Comparison of ENCODE assay signal across 9 cellular contexts in genomic region chr1:173859547-173859946, GRCh38. TPM values are rescaled to one million over a fixed set of nuclear protein-coding genes. Genes with fewer than 3 reads are reported as not detected.
DNase-seq lines count a peak whose midpoint lies in the region; ATAC-seq, FAIRE-seq and TF ChIP-seq lines count a peak whose summit lies in the region.
"Not testable (repeated sequence)": the region's sequence is repeated elsewhere in the genome, so short reads cannot be mapped to it uniquely, and the experiment has no call there.
"Had no signal": no experiment of that assay in that cellular context is flagged by ENCODE, and none has a peak within 500 bp of the region (broad histone marks: within the 10 kb centered on the region; RNA-seq: fewer than 3 reads in every experiment).

No MANE protein-coding gene starts in this region.

- intact Hi-C loops in K562 (cut with micrococcal nuclease): not testable (repeated sequence)

- not testable (repeated sequence) for H2BK20ac ChIP-seq in H1 (ENCODE audit: low read length)

- H3K9ac ChIP-seq in K562 (ENCODE audit: insufficient read depth in 1 of 2, low read depth in 2 of 2, low read length in 2 of 2); H1 (replicated peaks in 1 of 4; ENCODE audit: extremely low read depth in 1 of 4, low read depth in 3 of 4, low read length in 3 of 4): not testable (repeated sequence)

- FAIRE-seq in K562 (lab: Jason Lieb, UNC); H1 (lab: Jason Lieb, UNC): not testable (repeated sequence)

- not testable (repeated sequence) for H3K4me3 ChIP-seq in K562; H1 (ENCODE audit: extremely low read depth in 1 of 4, insufficient read depth in 2 of 4, low read depth in 3 of 4, low read length in 4 of 4)

- TF ChIP-seq POLR2A in K562 (conservative IDR thresholded peaks at IDR 0.05) (peak; percentile 73), H1 (IDR thresholded peaks at IDR 0.05; ENCODE audit: control extremely low read depth in 1 of 2, low read depth in 2 of 2, low read length in 2 of 2) (peak in 1 of 2 experiments; percentile 24; a peak in 1 of 3 replicates), erythroblast (IDR thresholded peaks at IDR 0.05; ENCODE audit: low read length) (peak; percentile 4)

- not testable (repeated sequence) for TF ChIP-seq RAD21 in K562 (CRISPR knock-in tag; conservative IDR thresholded peaks at IDR 0.05 in 1 of 2, IDR thresholded peaks at IDR 0.05 in 1 of 2); H1 (IDR thresholded peaks at IDR 0.05 in 1 of 2, conservative IDR thresholded peaks at IDR 0.05 in 1 of 2; ENCODE audit: low read depth in 2 of 2, low read length in 2 of 2)

- H3K23ac ChIP-seq in H1 (ENCODE audit: insufficient read length): not testable (repeated sequence)

- not testable (repeated sequence) for H2AFZ ChIP-seq in K562 (ENCODE audit: low read depth, low read length); H1 (ENCODE audit: low read length)

- H2BK12ac ChIP-seq in H1 (ENCODE audit: low read depth, low read length): not testable (repeated sequence)

- not testable (repeated sequence) for H3K27ac ChIP-seq in K562 (ENCODE audit: extremely low read depth, low read depth, low read length); H1 (ENCODE audit: low read depth, low read length)

- H3K4ac ChIP-seq in H1 (replicated peaks; ENCODE audit: insufficient read length, low read depth, low read length): not testable (repeated sequence)

- H3K4me2 ChIP-seq in K562 (ENCODE audit: insufficient read depth, low read length); H1 (ENCODE audit: insufficient read depth in 1 of 2, low read depth in 2 of 2, low read length in 2 of 2): not testable (repeated sequence)

- CTCF ChIA-PET in HEK293T (lab: Yijun Ruan, JAX); WTC11 (lab: Charles Lee); K562 (lab: Yijun Ruan, JAX; ENCODE audit: low intra/inter-chr PET ratio): not testable (repeated sequence)
- CTCF ChIA-PET in H1 (lab: Charles Lee; ENCODE audit: partially characterized antibody): interaction anchor here (0.9 kb wide), 1 partner anchor 47 kb away, joined by 6 read pairs; no protein-coding TSS in a partner anchor

- H3K79me1 ChIP-seq in H1 (ENCODE audit: low read depth, low read length): not testable (repeated sequence)

- not testable (repeated sequence) for BruUV-seq in K562 (replicated peaks; lab: Mats Ljungman, UMichigan)

- peaks cover 21% of the 10 kb centered on the region for H3K4me1 Mint-ChIP-seq in WTC11
- H3K4me1 Mint-ChIP-seq in stimulated activated naive B cell treated with anti-CD40 and anti-IgM and Interleukin-4, amounts not matched to agents 10 μg/mL and 1 μg/mL and 100 μg/mL, for 72 hours: not testable (repeated sequence)

- H3K18ac ChIP-seq in H1 (ENCODE audit: extremely low read depth, low read length): not testable (repeated sequence)

- not testable (repeated sequence) for H2BK15ac ChIP-seq in H1 (ENCODE audit: low read length)

- peaks cover 52% of the 10 kb centered on the region for H3K36me3 Mint-ChIP-seq in WTC11
- peaks cover 24 to 56% of the 10 kb centered on the region in 2 donors for H3K36me3 Mint-ChIP-seq in stimulated activated naive B cell treated with anti-CD40 and anti-IgM and Interleukin-4, amounts not matched to agents 10 μg/mL and 1 μg/mL and 100 μg/mL, for 72 hours

- not testable (repeated sequence) for TF ChIP-seq EP300 in K562 (IDR thresholded peaks at IDR 0.05; ENCODE audit: low read length); H1 (IDR thresholded peaks at IDR 0.05; ENCODE audit: borderline replicate concordance in 1 of 2, low read depth in 2 of 2, low read length in 2 of 2)

- not testable (repeated sequence) for ATAC-seq in WTC11; K562; stimulated activated naive B cell treated with anti-CD40 and anti-IgM and Interleukin-4, amounts not matched to agents 10 μg/mL and 1 μg/mL and 100 μg/mL, for 72 hours (replicated peaks)

- H3K9me3 ChIP-seq in K562 (replicated peaks; ENCODE audit: control insufficient read depth, insufficient read depth, low read depth, low read length); H1 (ENCODE audit: insufficient read depth in 2 of 2, low read depth in 1 of 2, low read length in 1 of 2): not testable (repeated sequence)

- peaks cover 13% of the 10 kb centered on the region for H3K79me2 ChIP-seq in K562 (ENCODE audit: control insufficient read depth, insufficient read depth, low read length)
- not testable (repeated sequence) for H3K79me2 ChIP-seq in H1 (ENCODE audit: control insufficient read depth in 1 of 2, insufficient read depth in 2 of 2, low read length in 2 of 2)

- not testable (repeated sequence) for H3K27me3 Mint-ChIP-seq in WTC11 (ENCODE audit: low read depth); stimulated activated naive B cell treated with anti-CD40 and anti-IgM and Interleukin-4, amounts not matched to agents 10 μg/mL and 1 μg/mL and 100 μg/mL, for 72 hours

- not testable (repeated sequence) for H2BK120ac ChIP-seq in H1 (replicated peaks; ENCODE audit: low read depth, low read length)

- not testable (repeated sequence) for H4K91ac ChIP-seq in H1 (replicated peaks; ENCODE audit: insufficient read length, low read length)

- not testable (repeated sequence) for H3K27ac Mint-ChIP-seq in WTC11
- H3K27ac Mint-ChIP-seq in stimulated activated naive B cell treated with anti-CD40 and anti-IgM and Interleukin-4, amounts not matched to agents 10 μg/mL and 1 μg/mL and 100 μg/mL, for 72 hours: peak overlapping the region; percentile 51

- in situ Hi-C loops in K562 (cut with MboI): not testable (repeated sequence)

- not testable (repeated sequence) for H4K8ac ChIP-seq in H1 (ENCODE audit: extremely low read depth, insufficient read depth, low read length)

- peaks cover 70% of the 10 kb centered on the region for H3K36me3 ChIP-seq in K562 (ENCODE audit: control insufficient read depth, insufficient read depth, low read length)
- H3K36me3 ChIP-seq in H1 (ENCODE audit: control insufficient read depth in 2 of 4, insufficient read depth in 4 of 4, low read length in 3 of 4): peaks cover 14 to 59% (median 38%) of the 10 kb centered on the region in 4 experiments

- H2AK5ac ChIP-seq in H1 (ENCODE audit: low read depth, low read length): not testable (repeated sequence)

- POLR2A ChIA-PET in HEK293T (lab: Yijun Ruan, JAX): interaction anchor here (0.8 kb wide), 1 partner anchor 430 kb away, joined by 3 read pairs; no protein-coding TSS in a partner anchor
- POLR2A ChIA-PET in WTC11 (lab: Charles Lee): interaction anchor here (1.6 kb wide), 1 partner anchor 9 kb away, joined by 7 read pairs; the partner anchor contains the start of gene ZBTB37
- POLR2A ChIA-PET in K562 (lab: Yijun Ruan, JAX): interaction anchor here (1.1 to 9.7 kb wide), 6 partner anchors 6 to 35 kb away, joined by 4 to 183 read pairs (median 17); partner anchors contain the start of genes CENPL, DARS2, GAS5 and ZBTB37
- POLR2A ChIA-PET in H1 (lab: Charles Lee; ENCODE audit: partially characterized antibody): interaction anchor here (0.8 to 13.3 kb wide), 9 partner anchors 9 to 391 kb away, joined by 3 to 475 read pairs (median 8); partner anchors contain the start of genes CENPL, DARS2 and ZBTB37

- not testable (repeated sequence) for TF ChIP-seq CTCF in WTC11 (IDR thresholded peaks at IDR 0.05); K562 (IDR thresholded peaks at IDR 0.05 in 2 of 3, conservative IDR thresholded peaks at IDR 0.05 in 1 of 3; ENCODE audit: insufficient read depth in 2 of 3, low read depth in 1 of 3, low read length in 3 of 3); H1 (IDR thresholded peaks at IDR 0.05; ENCODE audit: control extremely low read depth in 1 of 3, insufficient read depth in 1 of 3, low read depth in 1 of 3, low read length in 3 of 3)

- not testable (repeated sequence) for H3K56ac ChIP-seq in H1 (replicated peaks; ENCODE audit: insufficient read length, low read depth, low read length)

- not testable (repeated sequence) for DNase-seq in HEK293T (ENCODE audit: extremely low spot score); WTC11 (ENCODE audit: low spot score); K562 (ENCODE audit: extremely low read depth in 1 of 4, low spot score in 3 of 4); H1 (ENCODE audit: low read depth in 1 of 2, low spot score in 2 of 2); erythroblast (lab: John Stamatoyannopoulos, UW); stimulated activated naive B cell treated with anti-CD40 and anti-IgM and Interleukin-4, amounts not matched to agents 10 μg/mL and 1 μg/mL and 100 μg/mL, for 72 hours

- not testable (repeated sequence) for H3K9me3 Mint-ChIP-seq in WTC11; stimulated activated naive B cell treated with anti-CD40 and anti-IgM and Interleukin-4, amounts not matched to agents 10 μg/mL and 1 μg/mL and 100 μg/mL, for 72 hours

- H3K23me2 ChIP-seq in H1 (ENCODE audit: low read depth, low read length): not testable (repeated sequence)

- not testable (repeated sequence) for H3K27me3 ChIP-seq in K562 (ENCODE audit: control insufficient read depth in 2 of 2, insufficient read depth in 2 of 2, low read length in 2 of 2); H1 (replicated peaks in 1 of 4; ENCODE audit: control insufficient read depth in 3 of 4, extremely low read depth in 1 of 4, insufficient read depth in 3 of 4, low read length in 3 of 4)

- not testable (repeated sequence) for H3K4me3 Mint-ChIP-seq in WTC11; stimulated activated naive B cell treated with anti-CD40 and anti-IgM and Interleukin-4, amounts not matched to agents 10 μg/mL and 1 μg/mL and 100 μg/mL, for 72 hours

- H3K9me1 ChIP-seq in K562 (ENCODE audit: control insufficient read depth, insufficient read depth, low read length): not testable (repeated sequence)

- H2BK5ac ChIP-seq in H1 (ENCODE audit: low read depth, low read length): not testable (repeated sequence)

- not testable (repeated sequence) for H3K4me1 ChIP-seq in K562 (replicated peaks in 1 of 2; ENCODE audit: control insufficient read depth in 2 of 2, insufficient read depth in 2 of 2, low read length in 2 of 2); H1 (replicated peaks in 1 of 4; ENCODE audit: control insufficient read depth in 3 of 4, insufficient read depth in 4 of 4, low read length in 3 of 4)

- 85% methylated on average over 5 of the region's 5 CpGs for WGBS in K562 (ENCODE audit: insufficient coverage, low coverage, missing lambda C conversion rate)
- whole genome bisulfite sequencing in H1 (ENCODE audit: extremely low coverage in 1 of 2, insufficient coverage in 1 of 2, insufficient read length in 1 of 2, insufficient replicate concordance in 2 of 2, low coverage in 1 of 2, low lambda C conversion rate in 2 of 2, missing lambda C conversion rate in 1 of 2), 2 experiments: 95% methylated on average over 5 of the region's 5 CpGs; no CpG with 5 or more reads in 1 of the 2 experiments

- not testable (repeated sequence) for H3K14ac ChIP-seq in H1 (ENCODE audit: insufficient read length)

- H4K5ac ChIP-seq in H1 (ENCODE audit: insufficient read length, low read depth, low read length): not testable (repeated sequence)

- H4K20me1 ChIP-seq in K562 (replicated peaks; ENCODE audit: control insufficient read depth, insufficient read depth, low read length): peaks cover 19% of the 10 kb centered on the region
- not testable (repeated sequence) for H4K20me1 ChIP-seq in H1 (replicated peaks in 1 of 2; ENCODE audit: control insufficient read depth in 1 of 2, insufficient read depth in 2 of 2, low read length in 2 of 2)

RNA-seq across cellular contexts. Expression of gene GAS5, which starts 8.2 kb away (rescaled TPM):
- total RNA-seq in WTC11 (2021) (818 to 891 TPM (median 878 TPM) in 3 replicates), K562 (2014; rRNA removed) (547 and 565 TPM in 2 replicates), K562 (2014; rRNA removed; fragmentation: Illumina TruSeq; extraction: Trizol) (1,258 and 1,263 TPM in 2 replicates), K562 (2015; rRNA removed; fragmentation: Illumina TruSeq; extraction: Trizol) (875 and 924 TPM in 2 replicates), K562 (2021) (775 and 809 TPM in 2 replicates)
- 3,291 and 4,051 TPM in 2 replicates for total RNA-seq in K562 (2011; cell fraction: chromatin; rRNA removed; ENCODE audit: low replicate concordance)
- 2,385 and 2,511 TPM in 2 replicates for total RNA-seq in K562 (2011; cell fraction: nucleolus; rRNA removed)
- total RNA-seq in K562 (2011; cell fraction: nucleoplasm; rRNA removed): 3,147 and 3,351 TPM in 2 replicates
- polyA plus RNA-seq in K562 (2011; rRNA removed) (1,860 and 2,716 TPM in 2 replicates), K562 (2014; fragmentation: Illumina TruSeq; extraction: Trizol) (986 and 1,046 TPM in 2 replicates), K562 (2014; fragmentation: Nextera tagmentation; extraction: Ambion mirVana) (1,000 to 10,000 TPM in 1 of 2 experiments, 100 to 1,000 TPM in 1; 891 to 1,006 TPM), K562 (2014; rRNA removed) (1,150 and 1,154 TPM in 2 replicates), H1 (2011; rRNA removed) (716 and 1,238 TPM in 2 replicates)
- 538 and 2,020 TPM in 2 replicates for polyA plus RNA-seq in K562 (2011; cell fraction: cytosol; rRNA removed)
- 1,867 and 3,313 TPM in 2 replicates for polyA plus RNA-seq in K562 (2011; cell fraction: nucleus; rRNA removed)
- 995 and 1,637 TPM in 2 replicates for polyA plus RNA-seq in K562 (2012)
- polyA minus RNA-seq in K562 (2011; rRNA and poly(A)+ RNA removed): 1,267 and 1,500 TPM in 2 replicates
- 631 and 789 TPM in 2 replicates for polyA minus RNA-seq in K562 (2011; cell fraction: cytosol; rRNA and poly(A)+ RNA removed)
- 1,499 and 2,416 TPM in 2 replicates for polyA minus RNA-seq in K562 (2011; cell fraction: nucleus; rRNA and poly(A)+ RNA removed)
- total RNA-seq in H1 (2021; fragmentation: NEBNext Ultra II Directional; extraction: Animal tissue kit (Norgen Biotek cat#: 25700)): 763 and 799 TPM in 2 replicates
- polyA plus RNA-seq in H1 (2011; cell fraction: cytosol; rRNA removed): 1,318 TPM
- 616 TPM for polyA plus RNA-seq in H1 (2011; cell fraction: nucleus; rRNA removed)
- 903 to 1,125 TPM (median 1,026 TPM) in 4 replicates for polyA plus RNA-seq in H1 (2012, experiment 1 of 2)
- 245 TPM for polyA plus RNA-seq in H1 (2012, experiment 2 of 2)
- polyA plus RNA-seq in H1 (2013, experiment 1 of 2): 730 TPM
- 658 TPM for polyA plus RNA-seq in H1 (2013, experiment 2 of 2)
- 674 and 729 TPM in 2 replicates for polyA minus RNA-seq in H1 (2011; rRNA and poly(A)+ RNA removed)
- polyA minus RNA-seq in H1 (2011; cell fraction: cytosol; rRNA and poly(A)+ RNA removed): 428 TPM
- polyA minus RNA-seq in H1 (2011; cell fraction: nucleus; rRNA and poly(A)+ RNA removed): 1,795 TPM

RNA-seq across cellular contexts. Expression of gene ZBTB37, which starts 8.6 kb away (rescaled TPM):
- total RNA-seq in WTC11 (2021): 14.0 to 15.5 TPM (median 14.4 TPM) in 3 replicates
- 16.8 and 28.1 TPM in 2 replicates for total RNA-seq in K562 (2011; cell fraction: chromatin; rRNA removed; ENCODE audit: low replicate concordance)
- 4.8 and 7.9 TPM in 2 replicates for total RNA-seq in K562 (2011; cell fraction: nucleolus; rRNA removed)
- total RNA-seq in K562 (2011; cell fraction: nucleoplasm; rRNA removed): 16.1 and 25.3 TPM in 2 replicates
- 5.3 and 5.4 TPM in 2 replicates for total RNA-seq in K562 (2014; rRNA removed)
- 13.9 and 15.2 TPM in 2 replicates for total RNA-seq in K562 (2014; rRNA removed; fragmentation: Illumina TruSeq; extraction: Trizol)
- total RNA-seq in K562 (2015; rRNA removed; fragmentation: Illumina TruSeq; extraction: Trizol): 10.9 and 11.6 TPM in 2 replicates
- total RNA-seq in K562 (2021): 10.2 and 10.5 TPM in 2 replicates
- polyA plus RNA-seq in K562 (2011; rRNA removed): 6.7 and 8.2 TPM in 2 replicates
- 2.1 and 4.0 TPM in 2 replicates for polyA plus RNA-seq in K562 (2011; cell fraction: cytosol; rRNA removed)
- polyA plus RNA-seq in K562 (2011; cell fraction: nucleus; rRNA removed): 9.4 and 12.8 TPM in 2 replicates
- 2.3 and 3.8 TPM in 2 replicates for polyA plus RNA-seq in K562 (2012)
- 4.3 and 5.1 TPM in 2 replicates for polyA plus RNA-seq in K562 (2014; fragmentation: Illumina TruSeq; extraction: Trizol)
- polyA plus RNA-seq in K562 (2014; fragmentation: Nextera tagmentation; extraction: Ambion mirVana): 1 to 10 TPM; 1.3 TPM
- polyA plus RNA-seq in K562 (2014; rRNA removed): 3.7 and 3.8 TPM in 2 replicates
- 22.3 and 30.3 TPM in 2 replicates for polyA minus RNA-seq in K562 (2011; rRNA and poly(A)+ RNA removed)
- polyA minus RNA-seq in K562 (2011; cell fraction: cytosol; rRNA and poly(A)+ RNA removed): 6.2 TPM in 2 replicates
- polyA minus RNA-seq in K562 (2011; cell fraction: nucleus; rRNA and poly(A)+ RNA removed): 9.8 and 22.7 TPM in 2 replicates
- total RNA-seq in H1 (2021; fragmentation: NEBNext Ultra II Directional; extraction: Animal tissue kit (Norgen Biotek cat#: 25700)): 11.3 and 12.5 TPM in 2 replicates
- 1.6 and 1.7 TPM in 2 replicates for polyA plus RNA-seq in H1 (2011; rRNA removed)
- polyA plus RNA-seq in H1 (2011; cell fraction: cytosol; rRNA removed): 2.5 TPM
- polyA plus RNA-seq in H1 (2011; cell fraction: nucleus; rRNA removed): 5.2 TPM
- 1.6 to 4.6 TPM (median 2.8 TPM) in 4 replicates for polyA plus RNA-seq in H1 (2012, experiment 1 of 2)
- 0.14 TPM for polyA plus RNA-seq in H1 (2012, experiment 2 of 2)
- polyA plus RNA-seq in H1 (2013, experiment 1 of 2): 3.3 TPM
- 2.8 TPM for polyA plus RNA-seq in H1 (2013, experiment 2 of 2)
- polyA minus RNA-seq in H1 (2011; rRNA and poly(A)+ RNA removed): 27.7 and 32.6 TPM in 2 replicates
- polyA minus RNA-seq in H1 (2011; cell fraction: cytosol; rRNA and poly(A)+ RNA removed): 5.9 TPM
- 15.9 TPM for polyA minus RNA-seq in H1 (2011; cell fraction: nucleus; rRNA and poly(A)+ RNA removed)

RNA-seq across cellular contexts. Expression of gene CENPL, which starts 34.9 kb away (rescaled TPM):
- total RNA-seq in WTC11 (2021): 17.2 to 20.1 TPM (median 18.3 TPM) in 3 replicates
- total RNA-seq in K562 (2011; cell fraction: chromatin; rRNA removed; ENCODE audit: low replicate concordance): 55.6 and 91.7 TPM in 2 replicates
- 26.7 and 33.0 TPM in 2 replicates for total RNA-seq in K562 (2011; cell fraction: nucleolus; rRNA removed)
- total RNA-seq in K562 (2011; cell fraction: nucleoplasm; rRNA removed): 48.5 and 58.8 TPM in 2 replicates
- total RNA-seq in K562 (2014; rRNA removed): 30.7 and 38.6 TPM in 2 replicates
- total RNA-seq in K562 (2014; rRNA removed; fragmentation: Illumina TruSeq; extraction: Trizol): 50.4 and 56.9 TPM in 2 replicates
- 48.8 and 52.7 TPM in 2 replicates for total RNA-seq in K562 (2015; rRNA removed; fragmentation: Illumina TruSeq; extraction: Trizol)
- 33.6 and 34.9 TPM in 2 replicates for total RNA-seq in K562 (2021)
- polyA plus RNA-seq in K562 (2011; rRNA removed): 34.2 and 46.3 TPM in 2 replicates
- 13.0 and 22.3 TPM in 2 replicates for polyA plus RNA-seq in K562 (2011; cell fraction: cytosol; rRNA removed)
- 10.0 and 17.6 TPM in 2 replicates for polyA plus RNA-seq in K562 (2011; cell fraction: nucleus; rRNA removed)
- polyA plus RNA-seq in K562 (2012): 22.7 and 25.9 TPM in 2 replicates
- polyA plus RNA-seq in K562 (2014; fragmentation: Illumina TruSeq; extraction: Trizol): 40.5 and 40.9 TPM in 2 replicates
- 10 to 100 TPM; 37.0 to 39.7 TPM for polyA plus RNA-seq in K562 (2014; fragmentation: Nextera tagmentation; extraction: Ambion mirVana)
- 33.0 and 33.3 TPM in 2 replicates for polyA plus RNA-seq in K562 (2014; rRNA removed)
- polyA minus RNA-seq in K562 (2011; rRNA and poly(A)+ RNA removed): 54.0 and 57.9 TPM in 2 replicates
- polyA minus RNA-seq in K562 (2011; cell fraction: cytosol; rRNA and poly(A)+ RNA removed): 18.7 and 28.5 TPM in 2 replicates
- 21.8 and 34.4 TPM in 2 replicates for polyA minus RNA-seq in K562 (2011; cell fraction: nucleus; rRNA and poly(A)+ RNA removed)
- 16.0 and 16.3 TPM in 2 replicates for total RNA-seq in H1 (2021; fragmentation: NEBNext Ultra II Directional; extraction: Animal tissue kit (Norgen Biotek cat#: 25700))
- 4.5 and 6.6 TPM in 2 replicates for polyA plus RNA-seq in H1 (2011; rRNA removed)
- 7.6 TPM for polyA plus RNA-seq in H1 (2011; cell fraction: cytosol; rRNA removed)
- 4.0 TPM for polyA plus RNA-seq in H1 (2011; cell fraction: nucleus; rRNA removed)
- polyA plus RNA-seq in H1 (2012, experiment 1 of 2): 8.6 to 11.3 TPM (median 10.5 TPM) in 4 replicates
- polyA plus RNA-seq in H1 (2012, experiment 2 of 2): 4.4 TPM
- polyA plus RNA-seq in H1 (2013, experiment 1 of 2): 8.6 TPM
- polyA plus RNA-seq in H1 (2013, experiment 2 of 2): 8.5 TPM
- 18.1 and 23.7 TPM in 2 replicates for polyA minus RNA-seq in H1 (2011; rRNA and poly(A)+ RNA removed)
- 10.5 TPM for polyA minus RNA-seq in H1 (2011; cell fraction: cytosol; rRNA and poly(A)+ RNA removed)
- 19.5 TPM for polyA minus RNA-seq in H1 (2011; cell fraction: nucleus; rRNA and poly(A)+ RNA removed)

RNA-seq across cellular contexts. Expression of gene DARS2, which starts 35.1 kb away (rescaled TPM):
- total RNA-seq in WTC11 (2021): 37.5 to 40.1 TPM (median 38.0 TPM) in 3 replicates
- 46.6 and 61.0 TPM in 2 replicates for total RNA-seq in K562 (2011; cell fraction: chromatin; rRNA removed; ENCODE audit: low replicate concordance)
- total RNA-seq in K562 (2011; cell fraction: nucleolus; rRNA removed): 32.0 and 32.5 TPM in 2 replicates
- 41.5 and 49.3 TPM in 2 replicates for total RNA-seq in K562 (2011; cell fraction: nucleoplasm; rRNA removed)
- total RNA-seq in K562 (2014; rRNA removed): 36.4 and 45.0 TPM in 2 replicates
- 78.6 and 86.3 TPM in 2 replicates for total RNA-seq in K562 (2014; rRNA removed; fragmentation: Illumina TruSeq; extraction: Trizol)
- total RNA-seq in K562 (2015; rRNA removed; fragmentation: Illumina TruSeq; extraction: Trizol): 64.6 and 68.6 TPM in 2 replicates
- total RNA-seq in K562 (2021): 59.0 and 62.3 TPM in 2 replicates
- 47.7 and 94.4 TPM in 2 replicates for polyA plus RNA-seq in K562 (2011; rRNA removed)
- 34.3 and 34.7 TPM in 2 replicates for polyA plus RNA-seq in K562 (2011; cell fraction: cytosol; rRNA removed)
- polyA plus RNA-seq in K562 (2011; cell fraction: nucleus; rRNA removed): 26.0 and 33.0 TPM in 2 replicates
- polyA plus RNA-seq in K562 (2012): 43.5 and 51.0 TPM in 2 replicates
- 77.7 and 96.7 TPM in 2 replicates for polyA plus RNA-seq in K562 (2014; fragmentation: Illumina TruSeq; extraction: Trizol)
- polyA plus RNA-seq in K562 (2014; fragmentation: Nextera tagmentation; extraction: Ambion mirVana): 10 to 100 TPM; 55.4 to 74.8 TPM
- 50.5 and 53.0 TPM in 2 replicates for polyA plus RNA-seq in K562 (2014; rRNA removed)
- 68.5 and 99.9 TPM in 2 replicates for polyA minus RNA-seq in K562 (2011; rRNA and poly(A)+ RNA removed)
- polyA minus RNA-seq in K562 (2011; cell fraction: cytosol; rRNA and poly(A)+ RNA removed): 27.6 and 48.7 TPM in 2 replicates
- polyA minus RNA-seq in K562 (2011; cell fraction: nucleus; rRNA and poly(A)+ RNA removed): 27.9 and 34.5 TPM in 2 replicates
- 35.2 and 35.7 TPM in 2 replicates for total RNA-seq in H1 (2021; fragmentation: NEBNext Ultra II Directional; extraction: Animal tissue kit (Norgen Biotek cat#: 25700))
- 15.8 and 21.0 TPM in 2 replicates for polyA plus RNA-seq in H1 (2011; rRNA removed)
- 24.2 TPM for polyA plus RNA-seq in H1 (2011; cell fraction: cytosol; rRNA removed)
- 19.2 TPM for polyA plus RNA-seq in H1 (2011; cell fraction: nucleus; rRNA removed)
- 20.1 to 31.2 TPM (median 23.7 TPM) in 4 replicates for polyA plus RNA-seq in H1 (2012, experiment 1 of 2)
- polyA plus RNA-seq in H1 (2012, experiment 2 of 2): 4.2 TPM
- 29.8 TPM for polyA plus RNA-seq in H1 (2013, experiment 1 of 2)
- polyA plus RNA-seq in H1 (2013, experiment 2 of 2): 29.5 TPM
- 43.8 and 46.7 TPM in 2 replicates for polyA minus RNA-seq in H1 (2011; rRNA and poly(A)+ RNA removed)
- polyA minus RNA-seq in H1 (2011; cell fraction: cytosol; rRNA and poly(A)+ RNA removed): 22.6 TPM
- 33.5 TPM for polyA minus RNA-seq in H1 (2011; cell fraction: nucleus; rRNA and poly(A)+ RNA removed)

RNA-seq across cellular contexts. Expression of gene SERPINC1, which starts 57.6 kb away (rescaled TPM):
- total RNA-seq in WTC11 (2021) (0.57 to 1.0 TPM (median 0.69 TPM) in 3 replicates), K562 (2014; rRNA removed) (0.20 and 0.50 TPM in 2 replicates), K562 (2014; rRNA removed; fragmentation: Illumina TruSeq; extraction: Trizol) (0.25 and 0.38 TPM in 2 replicates), K562 (2015; rRNA removed; fragmentation: Illumina TruSeq; extraction: Trizol) (1.2 and 1.6 TPM in 2 replicates), K562 (2021) (0.62 and 1.1 TPM in 2 replicates)
- 0.30 TPM in 1 of 2 replicates, not detected in the other for total RNA-seq in K562 (2011; cell fraction: chromatin; rRNA removed; ENCODE audit: low replicate concordance)
- total RNA-seq in K562 (2011; cell fraction: nucleolus; rRNA removed): 0.33 and 0.39 TPM in 2 replicates
- 0.59 TPM in 1 of 2 replicates, not detected in the other for total RNA-seq in K562 (2011; cell fraction: nucleoplasm; rRNA removed)
- polyA plus RNA-seq in K562 (2011; rRNA removed) (0.07 and 0.45 TPM in 2 replicates), K562 (2014; fragmentation: Illumina TruSeq; extraction: Trizol) (0.58 and 0.77 TPM in 2 replicates), K562 (2014; fragmentation: Nextera tagmentation; extraction: Ambion mirVana) (under 1 TPM; 0.35 to 0.67 TPM), K562 (2014; rRNA removed) (0.50 TPM in 1 of 2 replicates, not detected in the other), H1 (2011; rRNA removed) (0.08 TPM in 1 of 2 replicates, not detected in the other)
- polyA plus RNA-seq in K562 (2011; cell fraction: cytosol; rRNA removed): 0.10 TPM in 1 of 2 replicates, not detected in the other
- 0.21 and 0.49 TPM in 2 replicates for polyA plus RNA-seq in K562 (2011; cell fraction: nucleus; rRNA removed)
- polyA plus RNA-seq in K562 (2012): 0.35 and 27.1 TPM in 2 replicates
- 0.11 and 0.33 TPM in 2 replicates for polyA minus RNA-seq in K562 (2011; rRNA and poly(A)+ RNA removed)
- not detected in 2 replicates for polyA minus RNA-seq in K562 (2011; cell fraction: cytosol; rRNA and poly(A)+ RNA removed)
- 0.33 TPM in 1 of 2 replicates, not detected in the other for polyA minus RNA-seq in K562 (2011; cell fraction: nucleus; rRNA and poly(A)+ RNA removed)
- total RNA-seq in H1 (2021; fragmentation: NEBNext Ultra II Directional; extraction: Animal tissue kit (Norgen Biotek cat#: 25700)): not detected in 2 replicates
- polyA plus RNA-seq in H1 (2011; cell fraction: cytosol; rRNA removed): not detected
- polyA plus RNA-seq in H1 (2011; cell fraction: nucleus; rRNA removed): not detected
- not detected in 4 replicates for polyA plus RNA-seq in H1 (2012, experiment 1 of 2)
- polyA plus RNA-seq in H1 (2012, experiment 2 of 2): not detected
- polyA plus RNA-seq in H1 (2013, experiment 1 of 2): not detected
- polyA plus RNA-seq in H1 (2013, experiment 2 of 2): not detected
- 0.20 TPM in 1 of 2 replicates, not detected in the other for polyA minus RNA-seq in H1 (2011; rRNA and poly(A)+ RNA removed)
- not detected for polyA minus RNA-seq in H1 (2011; cell fraction: cytosol; rRNA and poly(A)+ RNA removed)
- polyA minus RNA-seq in H1 (2011; cell fraction: nucleus; rRNA and poly(A)+ RNA removed): not detected
- total RNA-seq: B cell; CD4-positive, alpha-beta T cell; CD8-positive, alpha-beta T cell had no signal
